ENCODE assay signal across 5 cellular contexts in genomic region chr10:82234173-82234572, GRCh38.
"Had no signal": no experiment of that assay in that cellular context is flagged by ENCODE, and none has a peak within 500 bp of the region (broad histone marks: within the 10 kb centered on the region; RNA-seq: fewer than 3 reads in every experiment).

No MANE protein-coding gene starts in this region.

- ATAC-seq: GM23338, K562 had no signal

- DNase-seq: H9, HCEC 1CT, IMR-90 had no signal

- H3K4me3 ChIP-seq: GM23338, K562 had no signal

- H3K4me1 Mint-ChIP-seq: GM23338, H9 had no signal

- H3K9me3 Mint-ChIP-seq: H9 had no signal

- H3K4me3 Mint-ChIP-seq: GM23338, H9 had no signal

- H3K27ac Mint-ChIP-seq: GM23338, H9 had no signal
